12 cellular contexts compared by ENCODE assay signal in the genomic region with DNA sequence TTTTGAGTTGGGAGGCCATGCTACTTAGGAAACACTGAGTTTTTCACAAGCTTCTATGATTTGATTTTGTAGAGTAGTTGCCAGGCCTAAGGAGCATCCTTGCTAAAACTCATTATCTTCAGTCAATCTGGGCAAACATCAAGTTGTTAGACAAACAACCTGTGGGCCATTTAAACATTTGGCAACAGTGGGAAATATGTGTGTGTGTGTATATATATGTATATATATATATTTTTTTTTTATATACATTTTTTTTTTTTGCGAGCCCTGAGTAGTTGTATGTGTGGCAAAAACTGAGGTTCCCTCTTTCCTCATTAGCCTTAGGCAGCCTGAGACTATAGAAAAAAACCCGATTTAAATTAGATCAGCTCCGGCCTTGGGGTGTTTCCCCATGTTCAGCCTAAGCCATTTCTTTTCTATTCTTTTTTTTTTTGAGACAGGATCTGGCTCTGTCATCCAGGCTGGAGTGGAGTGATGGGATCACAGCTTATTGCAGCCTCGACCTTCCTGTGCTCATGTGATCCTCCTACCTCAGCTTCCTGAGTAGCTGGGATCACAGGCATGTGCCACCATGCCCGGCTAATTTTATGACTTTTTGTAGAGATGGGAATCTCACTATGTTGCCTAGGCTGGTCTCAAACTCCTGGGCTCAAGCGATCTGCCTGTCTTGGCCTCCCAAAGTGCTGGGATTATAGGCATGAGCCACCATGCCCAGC. TPM values are rescaled to one million over a fixed set of nuclear protein-coding genes. Genes with fewer than 3 reads are reported as not detected.
DNase-seq lines count a peak whose midpoint lies in the region; ATAC-seq and TF ChIP-seq lines count a peak whose summit lies in the region.
"Had no signal": no experiment of that assay in that cellular context is flagged by ENCODE, and none has a peak within 500 bp of the region (broad histone marks: within the 10 kb centered on the region; RNA-seq: fewer than 3 reads in every experiment).

No MANE protein-coding gene starts in this region.

- CTCF ChIA-PET in RWPE1 (lab: Yijun Ruan, JAX) = no interaction called here

- in situ Hi-C loops in KBM-7 (cut with MboI; ENCODE audit: low pct_unique_long_range_greater_than_20kb, low sequenced_read_pairs) = loop anchor here (25.0 kb wide), 1 partner anchor 212 kb away; a partner anchor contains a TSS

- no peaks in the 10 kb centered on the region for H3K9me3 Mint-ChIP-seq in T-helper 1 cell treated with Interleukin-12 subunit alpha and Interleukin-12 subunit beta and Interleukin-4 antibody, amounts not matched to agents 30 μg/mL and 1 μg/mL, for 36 hours

- ATAC-seq in HG03196 (IDR thresholded peaks at IDR 0.05; ENCODE audit: unreplicated experiment) = no peak

- no peak overlapping the region for H3K4me3 Mint-ChIP-seq in T-helper 1 cell treated with Interleukin-12 subunit alpha and Interleukin-12 subunit beta and Interleukin-4 antibody, amounts not matched to agents 30 μg/mL and 1 μg/mL, for 36 hours

- H3K27me3 Mint-ChIP-seq in T-helper 1 cell treated with Interleukin-12 subunit alpha and Interleukin-12 subunit beta and Interleukin-4 antibody, amounts not matched to agents 30 μg/mL and 1 μg/mL, for 36 hours (ENCODE audit: low read depth) = peaks cover 3% of the 10 kb centered on the region

- no peak for TF ChIP-seq EP300 in esophagus muscularis mucosa (IDR thresholded peaks at IDR 0.05)

- H3K4me3 ChIP-seq in esophagus muscularis mucosa (no peak overlapping the region), skeletal muscle tissue (ENCODE audit: low read length in 3 of 3) (no peak overlapping the region)
- H3K4me3 ChIP-seq: K562, Peyer's patch had no signal

- H3K9ac ChIP-seq in skeletal muscle tissue (ENCODE audit: low read depth in 1 of 3, low read length in 3 of 3) = no peak overlapping the region

- H3K9me3 ChIP-seq in esophagus muscularis mucosa = peaks cover 0 to 3% (median 0%) of the 10 kb centered on the region in 4 donors
- H3K9me3 ChIP-seq in skeletal muscle tissue (ENCODE audit: control insufficient read depth in 3 of 3, low read length in 3 of 3) = no peaks in the 10 kb centered on the region
- H3K9me3 ChIP-seq: Peyer's patch had no signal

- DNase-seq in T-helper 1 cell (no peak), RWPE1 (ENCODE audit: low spot score) (no peak), esophagus muscularis mucosa (ENCODE audit: extremely low spot score) (no peak), KBM-7 (no peak), SHP77 treated with DMSO at 0.1 percent for 48 hours (lab: John Stamatoyannopoulos, UW) (no peak)
- DNase-seq: 8988T; Peyer's patch; stimulated activated CD8-positive, alpha-beta memory T cell treated with anti-CD3 and anti-CD28 coated beads, Interleukin-4, amount 100 ng/mL, for 48 hours had no signal

- peaks cover 19% of the 10 kb centered on the region for H3K4me1 Mint-ChIP-seq in T-helper 1 cell treated with Interleukin-12 subunit alpha and Interleukin-12 subunit beta and Interleukin-4 antibody, amounts not matched to agents 30 μg/mL and 1 μg/mL, for 36 hours (ENCODE audit: low read depth)

- H3K36me3 ChIP-seq in esophagus muscularis mucosa (peaks cover 0 to 4% (median 0%) of the 10 kb centered on the region in 4 donors), skeletal muscle tissue (ENCODE audit: control insufficient read depth in 3 of 3, insufficient read depth in 3 of 3, low read length in 3 of 3) (no peaks in the 10 kb centered on the region)
- H3K36me3 ChIP-seq: Peyer's patch had no signal

- TF ChIP-seq CTCF in RWPE1 (conservative IDR thresholded peaks at IDR 0.05; ENCODE audit: low read depth) (no peak), esophagus muscularis mucosa (IDR thresholded peaks at IDR 0.05) (no peak)

- peaks cover 2% of the 10 kb centered on the region for H3K36me3 Mint-ChIP-seq in T-helper 1 cell treated with Interleukin-12 subunit alpha and Interleukin-12 subunit beta and Interleukin-4 antibody, amounts not matched to agents 30 μg/mL and 1 μg/mL, for 36 hours (ENCODE audit: low read depth)

- WGBS in esophagus muscularis mucosa = 85% methylated on average over 5 of the region's 6 CpGs

- TF ChIP-seq POLR2A in esophagus muscularis mucosa (IDR thresholded peaks at IDR 0.05; ENCODE audit: low read depth) = no peak

- H3K4me1 ChIP-seq in esophagus muscularis mucosa (peaks cover 6 to 27% (median 19%) of the 10 kb centered on the region in 4 donors), skeletal muscle tissue (ENCODE audit: control insufficient read depth in 3 of 3, insufficient read depth in 3 of 3, low read length in 3 of 3) (peaks cover 0 to 6% (median 2%) of the 10 kb centered on the region in 3 donors)

- H3K27ac Mint-ChIP-seq in T-helper 1 cell treated with Interleukin-12 subunit alpha and Interleukin-12 subunit beta and Interleukin-4 antibody, amounts not matched to agents 30 μg/mL and 1 μg/mL, for 36 hours = peak overlapping the region; percentile 82

- POLR2A ChIA-PET in RWPE1 (lab: Yijun Ruan, JAX; ENCODE audit: low non-redundant PET) = no interaction called here

- H3K27ac ChIP-seq in RWPE1 (peak overlapping the region; percentile 74), esophagus muscularis mucosa (replicated peaks in 1 of 4) (peak overlapping the region; percentile 11 to 58 (median 48)), skeletal muscle tissue (ENCODE audit: low read depth, low read length) (peak overlapping the region; percentile 19)

- intact Hi-C loops in esophagus muscularis mucosa (cut with DNase I) = loop anchor here (5.0 kb wide), 2 partner anchors 92 to 207 kb away; no protein-coding TSS in a partner anchor

- H3K27me3 ChIP-seq in esophagus muscularis mucosa (no peaks in the 10 kb centered on the region), skeletal muscle tissue (ENCODE audit: control insufficient read depth in 3 of 3, insufficient read depth in 3 of 3, low read length in 3 of 3) (no peaks in the 10 kb centered on the region)
- H3K27me3 ChIP-seq: Peyer's patch had no signal

RNA-seq across cellular contexts. Expression of a gene that starts 7.9 kb away (rescaled TPM):
- 10 to 100 TPM; 28.2 to 35.3 (median 30.3) TPM for total RNA-seq in esophagus muscularis mucosa
- total RNA-seq in skeletal muscle tissue = 16.2 TPM

RNA-seq across cellular contexts. Expression of a gene that starts 18.5 kb away (rescaled TPM):
- total RNA-seq in esophagus muscularis mucosa (10 to 100 TPM in 2 of 4 donors, 1 to 10 TPM in 2; 7.5 to 12.3 (median 10.4) TPM), skeletal muscle tissue (5.7 TPM)

RNA-seq across cellular contexts. Expression of a gene that starts 18.8 kb away (rescaled TPM):
- total RNA-seq in esophagus muscularis mucosa (10 to 100 TPM in 3 of 4 donors, 1 to 10 TPM in 1; 9.1 to 16.0 (median 10.4) TPM), skeletal muscle tissue (20.4 TPM)

Comparison
In these comparisons a context has a peak if more than half of its experiments do, and no peak if none do; other contexts are left out.
1. H3K27ac ChIP-seq: peak in every context shown above with its lines; median percentile 74 in RWPE1; 48 in esophagus muscularis mucosa; 19 in skeletal muscle tissue.